ENCODE assay signal across 8 cellular contexts in genomic region chr3:197151562-197151961, GRCh38.
DNase-seq lines count a peak whose midpoint lies in the region; ATAC-seq, FAIRE-seq and TF ChIP-seq lines count a peak whose summit lies in the region.

No MANE protein-coding gene starts in this region.

- in situ Hi-C loops in HAP-1 (cut with MboI; ENCODE audit: low sequenced_read_pairs) = no loop called here

- peaks cover 64% of the 10 kb centered on the region for H3K36me3 Mint-ChIP-seq in CD4-positive, alpha-beta T cell (ENCODE audit: low read depth)

- no peak for TF ChIP-seq POLR2A in GM12892 (IDR thresholded peaks at IDR 0.05; ENCODE audit: low read depth, low read length)

- H3K79me2 ChIP-seq in osteoblast (ENCODE audit: insufficient read depth, low read length) = peaks cover 71% of the 10 kb centered on the region

- TF ChIP-seq CTCF in osteoblast (IDR thresholded peaks at IDR 0.05; ENCODE audit: extremely low read depth, low read depth, low read length) = no peak
- TF ChIP-seq CTCF in CD4-positive, alpha-beta T cell (IDR thresholded peaks at IDR 0.05) = no peak

- ATAC-seq in CD4-positive, alpha-beta T cell (ENCODE audit: poor library complexity) = no peak

- H3K36me3 ChIP-seq in HAP-1 (replicated peaks) (0 out of 2 replicates have a peak, but pooled peaks cover 3% of the 10 kb centered on the region), osteoblast (ENCODE audit: insufficient read depth, low read length) (peaks cover 2% of the 10 kb centered on the region)

- H4K20me1 ChIP-seq in osteoblast (ENCODE audit: insufficient read depth, low read length) = peaks cover 5% of the 10 kb centered on the region

- intact Hi-C loops in CD4-positive, alpha-beta T cell (cut with DNase I, micrococcal nuclease) = no loop called here

- H3K9me3 Mint-ChIP-seq in CD4-positive, alpha-beta T cell = peaks cover 10% of the 10 kb centered on the region

- DNase-seq in HAP-1 (ENCODE audit: low spot score in 2 of 2) (peak; percentile 64 to 72), NCI-H345 (lab: John Stamatoyannopoulos, UW) (peak; percentile 22), dermis blood vessel endothelial cell (peak; percentile 29), osteoblast (ENCODE audit: insufficient read length, low spot score, missing footprints) (no peak), frontal cortex (ENCODE audit: low spot score in 2 of 2) (no peak), GM12892 (ENCODE audit: insufficient read length) (no peak)
- DNase-seq in CD4-positive, alpha-beta T cell = no peak
- DNase-seq in stimulated activated CD4-positive, alpha-beta T cell treated with anti-CD3 and anti-CD28 coated beads, Interleukin-1b, Interleukin-23, amount 100 ng/mL, for 48 hours = no peak

- H2AFZ ChIP-seq in osteoblast (ENCODE audit: low read length) = no peak overlapping the region

- H3K4me1 ChIP-seq in HAP-1 (peaks cover 9% of the 10 kb centered on the region), osteoblast (ENCODE audit: insufficient read depth, low read length) (no peaks in the 10 kb centered on the region)

- CTCF ChIA-PET in CD4-positive, alpha-beta T cell (lab: Charles Lee) = no interaction called here

- FAIRE-seq in frontal cortex (lab: Jason Lieb, UNC) (no peak), GM12892 (lab: Jason Lieb, UNC) (no peak)

- no peak overlapping the region for H3K4me2 ChIP-seq in osteoblast (ENCODE audit: insufficient read depth, low read length)

- POLR2A ChIA-PET in CD4-positive, alpha-beta T cell (lab: Charles Lee) = no interaction called here

- H3K4me3 Mint-ChIP-seq in CD4-positive, alpha-beta T cell = no peak overlapping the region

- H3K27ac ChIP-seq in osteoblast (ENCODE audit: low read depth, low read length) = peak overlapping the region; percentile 23
- no peak overlapping the region for H3K27ac ChIP-seq in CD4-positive, alpha-beta T cell (ENCODE audit: low read depth, low read length)

- H3K4me1 Mint-ChIP-seq in CD4-positive, alpha-beta T cell (ENCODE audit: low read depth) = peaks cover 12% of the 10 kb centered on the region

- H3K9me3 ChIP-seq in HAP-1 = no peaks in the 10 kb centered on the region
- H3K9me3 ChIP-seq in osteoblast (ENCODE audit: low read depth, low read length) = peaks cover 4% of the 10 kb centered on the region
- H3K9me3 ChIP-seq in CD4-positive, alpha-beta T cell (ENCODE audit: control insufficient read depth, low read length) = peaks cover 7% of the 10 kb centered on the region

- H3K27me3 Mint-ChIP-seq in CD4-positive, alpha-beta T cell = no peaks in the 10 kb centered on the region

- H3K4me3 ChIP-seq in HAP-1 (no peak overlapping the region), osteoblast (ENCODE audit: insufficient read depth, low read length) (no peak overlapping the region)

- H3K27me3 ChIP-seq in HAP-1 (ENCODE audit: low read depth) (no peaks in the 10 kb centered on the region), osteoblast (ENCODE audit: insufficient read depth, low read length) (no peaks in the 10 kb centered on the region)
- no peaks in the 10 kb centered on the region for H3K27me3 ChIP-seq in CD4-positive, alpha-beta T cell (ENCODE audit: control insufficient read depth, insufficient read depth, low read length)

- H3K27ac Mint-ChIP-seq in CD4-positive, alpha-beta T cell = no peak overlapping the region

Comparison
In these comparisons a context has a peak if more than half of its experiments do, and no peak if none do; other contexts are left out.
1. DNase-seq: peak in HAP-1 (2 of 2), NCI-H345 (single experiment) and dermis blood vessel endothelial cell (single experiment); none in osteoblast (single experiment), CD4-positive, alpha-beta T cell (0 of 10), frontal cortex (0 of 2), GM12892 (single experiment) and stimulated activated CD4-positive, alpha-beta T cell treated with anti-CD3 and anti-CD28 coated beads, Interleukin-1b, Interleukin-23, amount 100 ng/mL, for 48 hours (single experiment).